In the genomic region with DNA sequence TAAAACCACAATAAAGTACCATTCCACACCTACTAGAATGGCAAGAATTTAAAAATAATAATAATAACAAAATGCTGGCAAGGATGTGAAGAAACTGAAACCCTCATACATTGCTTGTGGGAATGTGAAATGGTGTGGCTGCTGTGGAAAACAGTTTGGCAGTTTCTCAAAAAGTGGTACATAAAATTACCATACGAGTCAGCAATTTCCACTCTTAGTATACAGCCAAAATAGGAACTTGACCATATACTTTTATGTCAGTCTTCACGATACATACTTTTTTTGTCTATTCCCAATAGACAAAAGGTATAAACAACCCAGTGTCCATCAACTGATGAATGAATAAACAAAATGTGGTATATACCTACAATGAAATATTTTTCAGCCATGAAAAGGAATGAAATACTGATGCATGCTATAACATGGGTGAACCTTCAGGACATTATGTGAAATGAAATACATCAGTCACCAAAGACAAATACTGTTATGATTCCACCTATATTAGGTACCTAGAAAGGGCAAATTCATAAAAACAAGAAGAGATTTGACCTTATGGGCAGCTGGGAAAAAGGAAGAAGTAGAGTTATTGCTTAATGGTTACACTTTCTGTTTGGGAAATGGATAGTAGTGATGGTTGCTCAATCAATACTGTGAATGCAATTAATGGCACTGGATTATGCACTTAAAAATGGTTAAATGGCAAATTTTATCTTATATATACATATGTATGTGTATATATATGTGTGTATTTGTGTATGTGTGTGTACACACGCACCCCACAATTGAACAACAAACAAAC, we compare ENCODE assay signal across 19 cellular contexts. TPM values are rescaled to one million over a fixed set of nuclear protein-coding genes. Genes with fewer than 3 reads are reported as not detected.
DNase-seq lines count a peak whose midpoint lies in the region; ATAC-seq, FAIRE-seq and TF ChIP-seq lines count a peak whose summit lies in the region.
"Had no signal": no experiment of that assay in that cellular context is flagged by ENCODE, and none has a peak within 500 bp of the region (broad histone marks: within the 10 kb centered on the region; RNA-seq: fewer than 3 reads in every experiment).

No MANE protein-coding gene starts in this region.

- in situ Hi-C loops in K562 (cut with MboI) = no loop called here

- no peak for TF ChIP-seq EP300 in K562 (IDR thresholded peaks at IDR 0.05; ENCODE audit: low read length)

- no peak for DNase-seq in natural killer cell treated with Interleukin-12 subunit alpha and Interleukin-12 subunit beta and Interleukin-15 and Interleukin-18, amount 100 ng/mL, for 72 hours (ENCODE audit: low spot score)
- no peak for DNase-seq in natural killer cell
- DNase-seq in NOMO-1 (lab: John Stamatoyannopoulos, UW; ENCODE audit: unreplicated experiment in 2 of 2) = peak; percentile 15 to 80
- no peak for DNase-seq in K562 (ENCODE audit: extremely low read depth in 1 of 4, low spot score in 3 of 4)
- no peak for DNase-seq in posterior cingulate gyrus
- DNase-seq in CD4-positive, alpha-beta memory T cell = no peak
- DNase-seq in NCI-H748 (lab: John Stamatoyannopoulos, UW; ENCODE audit: unreplicated experiment) = no peak
- no peak for DNase-seq in foreskin fibroblast
- DNase-seq: Calu3; CD4-positive, CD25-positive, alpha-beta regulatory T cell; KG1; NCI-H1417 treated with DMSO at 0.1 percent for 48 hours; NCI-H2029 treated with DMSO at 0.1 percent for 48 hours; NCI-H510A treated with DMSO at 0.1 percent for 48 hours; PC-3; SK-N-SH had no signal

- H3K9me3 Mint-ChIP-seq in natural killer cell treated with Interleukin-12 subunit alpha and Interleukin-12 subunit beta and Interleukin-15 and Interleukin-18, amount 100 ng/mL, for 72 hours = no peaks in the 10 kb centered on the region
- H3K9me3 Mint-ChIP-seq in natural killer cell = no peaks in the 10 kb centered on the region
- H3K9me3 Mint-ChIP-seq in CD4-positive, alpha-beta memory T cell = no peaks in the 10 kb centered on the region
- H3K9me3 Mint-ChIP-seq: CD4-positive, CD25-positive, alpha-beta regulatory T cell; GM23338 had no signal

- H3K27me3 Mint-ChIP-seq in natural killer cell treated with Interleukin-12 subunit alpha and Interleukin-12 subunit beta and Interleukin-15 and Interleukin-18, amount 100 ng/mL, for 72 hours = no peaks in the 10 kb centered on the region
- H3K27me3 Mint-ChIP-seq in natural killer cell (ENCODE audit: low read depth in 2 of 2) = no peaks in the 10 kb centered on the region
- no peaks in the 10 kb centered on the region for H3K27me3 Mint-ChIP-seq in CD4-positive, alpha-beta memory T cell
- H3K27me3 Mint-ChIP-seq: CD4-positive, CD25-positive, alpha-beta regulatory T cell had no signal

- no peak for TF ChIP-seq POLR2A in K562 (conservative IDR thresholded peaks at IDR 0.05)

- H3K27ac ChIP-seq in K562 (ENCODE audit: extremely low read depth, low read depth, low read length) = no peak overlapping the region
- no peak overlapping the region for H3K27ac ChIP-seq in CD4-positive, alpha-beta memory T cell (ENCODE audit: low read depth, low read length)

- H3K4me3 ChIP-seq in K562 (no peak overlapping the region), foreskin fibroblast (ENCODE audit: low read depth in 1 of 2, low read length in 2 of 2) (no peak overlapping the region)
- H3K4me3 ChIP-seq in CD4-positive, alpha-beta memory T cell (ENCODE audit: low read length in 2 of 2) = no peak overlapping the region
- H3K4me3 ChIP-seq: GM23338 had no signal

- FAIRE-seq in K562 (lab: Jason Lieb, UNC) = no peak
- FAIRE-seq: A204.1, GM12892 had no signal

- no peaks in the 10 kb centered on the region for H3K9me3 ChIP-seq in K562 (replicated peaks; ENCODE audit: control insufficient read depth, insufficient read depth, low read depth, low read length)
- H3K9me3 ChIP-seq in CD4-positive, alpha-beta memory T cell (ENCODE audit: control insufficient read depth in 1 of 2, low read length in 2 of 2) = no peaks in the 10 kb centered on the region
- H3K9me3 ChIP-seq: SK-N-SH had no signal

- CTCF ChIA-PET in K562 (lab: Yijun Ruan, JAX; ENCODE audit: low intra/inter-chr PET ratio) = no interaction called here
- CTCF ChIA-PET in CD4-positive, alpha-beta memory T cell (lab: Charles Lee; ENCODE audit: partially characterized antibody) = no interaction called here

- no peak overlapping the region for H3K4me3 Mint-ChIP-seq in natural killer cell treated with Interleukin-12 subunit alpha and Interleukin-12 subunit beta and Interleukin-15 and Interleukin-18, amount 100 ng/mL, for 72 hours
- H3K4me3 Mint-ChIP-seq in natural killer cell = no peak overlapping the region
- no peak overlapping the region for H3K4me3 Mint-ChIP-seq in CD4-positive, alpha-beta memory T cell
- H3K4me3 Mint-ChIP-seq: CD4-positive, CD25-positive, alpha-beta regulatory T cell; GM23338 had no signal

- intact Hi-C loops in natural killer cell (cut with micrococcal nuclease) (no loop called here), K562 (cut with micrococcal nuclease) (no loop called here), posterior cingulate gyrus (cut with DNase I) (no loop called here)
- intact Hi-C loops in CD4-positive, alpha-beta memory T cell (cut with micrococcal nuclease) = no loop called here

- peaks cover 27% of the 10 kb centered on the region for H3K36me3 Mint-ChIP-seq in natural killer cell treated with Interleukin-12 subunit alpha and Interleukin-12 subunit beta and Interleukin-15 and Interleukin-18, amount 100 ng/mL, for 72 hours
- peaks cover 21% of the 10 kb centered on the region for H3K36me3 Mint-ChIP-seq in natural killer cell
- H3K36me3 Mint-ChIP-seq in CD4-positive, alpha-beta memory T cell = peaks cover 50 to 78% of the 10 kb centered on the region in 2 donors

- no peaks in the 10 kb centered on the region for H3K9me1 ChIP-seq in K562 (ENCODE audit: control insufficient read depth, insufficient read depth, low read length)

- H3K27me3 ChIP-seq in K562 (ENCODE audit: control insufficient read depth in 2 of 2, insufficient read depth in 2 of 2, low read length in 2 of 2) = no peaks in the 10 kb centered on the region
- no peaks in the 10 kb centered on the region for H3K27me3 ChIP-seq in CD4-positive, alpha-beta memory T cell (ENCODE audit: insufficient read depth, low read length)

- no peak for TF ChIP-seq RAD21 in K562 (CRISPR knock-in tag; conservative IDR thresholded peaks at IDR 0.05 in 1 of 2, IDR thresholded peaks at IDR 0.05 in 1 of 2)

- H3K4me1 Mint-ChIP-seq in natural killer cell treated with Interleukin-12 subunit alpha and Interleukin-12 subunit beta and Interleukin-15 and Interleukin-18, amount 100 ng/mL, for 72 hours (ENCODE audit: low read depth in 2 of 2) = peaks cover 11 to 12% of the 10 kb centered on the region in 2 donors
- peaks cover 0 to 4% of the 10 kb centered on the region in 2 donors for H3K4me1 Mint-ChIP-seq in natural killer cell
- no peaks in the 10 kb centered on the region for H3K4me1 Mint-ChIP-seq in CD4-positive, alpha-beta memory T cell
- H3K4me1 Mint-ChIP-seq: GM23338 had no signal

- H3K27ac Mint-ChIP-seq in natural killer cell treated with Interleukin-12 subunit alpha and Interleukin-12 subunit beta and Interleukin-15 and Interleukin-18, amount 100 ng/mL, for 72 hours = peak overlapping the region; percentile 50 to 52
- H3K27ac Mint-ChIP-seq in natural killer cell = no peak overlapping the region
- H3K27ac Mint-ChIP-seq in CD4-positive, alpha-beta memory T cell = no peak overlapping the region
- H3K27ac Mint-ChIP-seq: CD4-positive, CD25-positive, alpha-beta regulatory T cell; GM23338 had no signal

- no peak for ATAC-seq in natural killer cell treated with Interleukin-12 subunit alpha and Interleukin-12 subunit beta and Interleukin-15 and Interleukin-18, amount 100 ng/mL, for 72 hours
- ATAC-seq in natural killer cell = no peak
- no peak for ATAC-seq in K562
- ATAC-seq: GM23338, PC-3 had no signal

- no TSS peak for BruUV-seq in K562 (replicated peaks; lab: Mats Ljungman, UMichigan)

- no peaks in the 10 kb centered on the region for H3K4me1 ChIP-seq in K562 (replicated peaks in 1 of 2; ENCODE audit: control insufficient read depth in 2 of 2, insufficient read depth in 2 of 2, low read length in 2 of 2)
- H3K4me1 ChIP-seq in CD4-positive, alpha-beta memory T cell (ENCODE audit: insufficient read depth, low read length) = no peaks in the 10 kb centered on the region

- no peaks in the 10 kb centered on the region for H4K20me1 ChIP-seq in K562 (replicated peaks; ENCODE audit: control insufficient read depth, insufficient read depth, low read length)

- TF ChIP-seq CTCF in natural killer cell (IDR thresholded peaks at IDR 0.05) (no peak), K562 (IDR thresholded peaks at IDR 0.05 in 2 of 3, conservative IDR thresholded peaks at IDR 0.05 in 1 of 3; ENCODE audit: insufficient read depth in 2 of 3, low read depth in 1 of 3, low read length in 3 of 3) (no peak), foreskin fibroblast (IDR thresholded peaks at IDR 0.05; ENCODE audit: low read depth, low read length) (no peak)

- peaks cover 67% of the 10 kb centered on the region; the same call in 2 of the 3 replicates for H3K36me3 ChIP-seq in K562 (ENCODE audit: control insufficient read depth, insufficient read depth, low read length)
- H3K36me3 ChIP-seq in CD4-positive, alpha-beta memory T cell (ENCODE audit: insufficient read depth, low read length) = peaks cover 31% of the 10 kb centered on the region

- 100% methylated on average over 3 of the region's 3 CpGs for WGBS in K562 (ENCODE audit: insufficient coverage, low coverage, missing lambda C conversion rate)

- H3K4me2 ChIP-seq in K562 (ENCODE audit: insufficient read depth, low read length) = no peak overlapping the region
- H3K4me2 ChIP-seq: GM23338, SK-N-SH had no signal

- POLR2A ChIA-PET in K562 (lab: Yijun Ruan, JAX) = interaction anchor here (0.6 to 1.8 kb wide), 2 partner anchors 16 to 285 kb away, joined by 3 to 5 read pairs; a partner anchor contains a TSS
- POLR2A ChIA-PET in CD4-positive, alpha-beta memory T cell (lab: Charles Lee; ENCODE audit: partially characterized antibody) = no interaction called here

- no peak overlapping the region for H2AFZ ChIP-seq in K562 (ENCODE audit: low read depth, low read length)
- H2AFZ ChIP-seq: GM23338 had no signal

- no peaks in the 10 kb centered on the region for H3K79me2 ChIP-seq in K562 (ENCODE audit: control insufficient read depth, insufficient read depth, low read length)

- no peak overlapping the region for H3K9ac ChIP-seq in K562 (ENCODE audit: insufficient read depth in 1 of 2, low read depth in 2 of 2, low read length in 2 of 2)
- H3K9ac ChIP-seq: SK-N-SH had no signal

RNA-seq across cellular contexts. Expression of a gene that starts 15.4 kb away (rescaled TPM):
- total RNA-seq in natural killer cell treated with Interleukin-12 subunit alpha and Interleukin-12 subunit beta and Interleukin-15 and Interleukin-18, amount 100 ng/mL, for 72 hours = 10 to 100 TPM; 47.2 to 60.4 TPM
- total RNA-seq in natural killer cell = 10 to 100 TPM; 35.0 to 37.9 (median 35.9) TPM
- total RNA-seq in K562 (2011; cell fraction: chromatin; rRNA removed; ENCODE audit: low replicate concordance) = 86.3 and 101 TPM in 2 replicates
- 43.7 and 47.4 TPM in 2 replicates for total RNA-seq in K562 (2011; cell fraction: nucleolus; rRNA removed)
- 73.0 and 105 TPM in 2 replicates for total RNA-seq in K562 (2011; cell fraction: nucleoplasm; rRNA removed)
- total RNA-seq in K562 (2014; rRNA removed) = 15.2 and 18.3 TPM in 2 replicates
- 16.3 and 18.1 TPM in 2 replicates for total RNA-seq in K562 (2014; rRNA removed; fragmentation: Illumina TruSeq; extraction: Trizol)
- 20.1 and 21.6 TPM in 2 replicates for total RNA-seq in K562 (2015; rRNA removed; fragmentation: Illumina TruSeq; extraction: Trizol)
- 17.9 and 18.9 TPM in 2 replicates for total RNA-seq in K562 (2021)
- polyA plus RNA-seq in K562 (2011; rRNA removed) = 38.0 and 45.2 TPM in 2 replicates
- 23.5 and 35.7 TPM in 2 replicates for polyA plus RNA-seq in K562 (2011; cell fraction: cytosol; rRNA removed)
- polyA plus RNA-seq in K562 (2011; cell fraction: nucleus; rRNA removed) = 119 and 124 TPM in 2 replicates
- polyA plus RNA-seq in K562 (2012) = 15.5 and 15.7 TPM in 2 replicates
- polyA plus RNA-seq in K562 (2014; fragmentation: Illumina TruSeq; extraction: Trizol) = 19.5 and 23.2 TPM in 2 replicates
- polyA plus RNA-seq in K562 (2014; fragmentation: Nextera tagmentation; extraction: Ambion mirVana) = 10 to 100 TPM in 1 of 2 experiments, 1 to 10 TPM in 1; 8.7 to 15.3 TPM
- 17.9 and 18.9 TPM in 2 replicates for polyA plus RNA-seq in K562 (2014; rRNA removed)
- polyA minus RNA-seq in K562 (2011; rRNA and poly(A)+ RNA removed) = 63.8 and 69.0 TPM in 2 replicates
- polyA minus RNA-seq in K562 (2011; cell fraction: cytosol; rRNA and poly(A)+ RNA removed) = 13.3 and 21.6 TPM in 2 replicates
- polyA minus RNA-seq in K562 (2011; cell fraction: nucleus; rRNA and poly(A)+ RNA removed) = 63.8 and 108 TPM in 2 replicates
- 10 to 100 TPM; 34.3 to 34.9 TPM for total RNA-seq in CD4-positive, alpha-beta memory T cell
- polyA plus RNA-seq in CD4-positive, alpha-beta memory T cell = 10 to 100 TPM in 1 of 2 donors, 1 to 10 TPM in 1; 1.9 to 19.6 TPM

RNA-seq across cellular contexts. Expression of a gene that starts 15.7 kb away (rescaled TPM):
- 10 to 100 TPM; 20.0 to 20.5 TPM for total RNA-seq in natural killer cell treated with Interleukin-12 subunit alpha and Interleukin-12 subunit beta and Interleukin-15 and Interleukin-18, amount 100 ng/mL, for 72 hours
- total RNA-seq in natural killer cell (10 to 100 TPM in 2 of 3 donors, 1 to 10 TPM in 1; 7.9 to 27.8 (median 11.8) TPM), K562 (2014; rRNA removed) (15.4 and 17.2 TPM in 2 replicates), K562 (2014; rRNA removed; fragmentation: Illumina TruSeq; extraction: Trizol) (28.6 and 29.9 TPM in 2 replicates), K562 (2015; rRNA removed; fragmentation: Illumina TruSeq; extraction: Trizol) (17.3 and 19.7 TPM in 2 replicates), K562 (2021) (25.8 and 25.9 TPM in 2 replicates)
- total RNA-seq in K562 (2011; cell fraction: chromatin; rRNA removed; ENCODE audit: low replicate concordance) = 27.5 and 46.2 TPM in 2 replicates
- total RNA-seq in K562 (2011; cell fraction: nucleolus; rRNA removed) = 29.9 and 34.7 TPM in 2 replicates
- 63.7 and 98.0 TPM in 2 replicates for total RNA-seq in K562 (2011; cell fraction: nucleoplasm; rRNA removed)
- polyA plus RNA-seq in K562 (2011; rRNA removed) (39.3 and 40.7 TPM in 2 replicates), K562 (2014; fragmentation: Illumina TruSeq; extraction: Trizol) (32.0 and 34.6 TPM in 2 replicates), K562 (2014; fragmentation: Nextera tagmentation; extraction: Ambion mirVana) (10 to 100 TPM; 21.7 to 30.7 TPM), K562 (2014; rRNA removed) (19.7 and 25.4 TPM in 2 replicates)
- 23.0 and 45.3 TPM in 2 replicates for polyA plus RNA-seq in K562 (2011; cell fraction: cytosol; rRNA removed)
- polyA plus RNA-seq in K562 (2011; cell fraction: nucleus; rRNA removed) = 5.1 and 7.0 TPM in 2 replicates
- 28.0 and 65.7 TPM in 2 replicates for polyA plus RNA-seq in K562 (2012)
- polyA minus RNA-seq in K562 (2011; rRNA and poly(A)+ RNA removed) = 41.4 and 42.7 TPM in 2 replicates
- 14.0 and 17.5 TPM in 2 replicates for polyA minus RNA-seq in K562 (2011; cell fraction: cytosol; rRNA and poly(A)+ RNA removed)
- polyA minus RNA-seq in K562 (2011; cell fraction: nucleus; rRNA and poly(A)+ RNA removed) = 7.4 and 12.8 TPM in 2 replicates
- 1 to 10 TPM; 4.1 to 4.2 TPM for total RNA-seq in CD4-positive, alpha-beta memory T cell
- polyA plus RNA-seq in CD4-positive, alpha-beta memory T cell = 1 to 10 TPM; 2.1 to 2.3 TPM

RNA-seq across cellular contexts. Expression of a gene that starts 54.8 kb away (rescaled TPM):
- 1 to 10 TPM; 4.3 to 4.8 TPM for total RNA-seq in natural killer cell treated with Interleukin-12 subunit alpha and Interleukin-12 subunit beta and Interleukin-15 and Interleukin-18, amount 100 ng/mL, for 72 hours
- total RNA-seq in natural killer cell (1 to 10 TPM; 4.9 to 7.9 (median 6.0) TPM), K562 (2014; rRNA removed) (1.5 and 2.0 TPM in 2 replicates), K562 (2014; rRNA removed; fragmentation: Illumina TruSeq; extraction: Trizol) (2.5 and 2.7 TPM in 2 replicates), K562 (2015; rRNA removed; fragmentation: Illumina TruSeq; extraction: Trizol) (2.6 and 3.5 TPM in 2 replicates), K562 (2021) (2.2 and 2.3 TPM in 2 replicates)
- 5.2 and 7.8 TPM in 2 replicates for total RNA-seq in K562 (2011; cell fraction: chromatin; rRNA removed; ENCODE audit: low replicate concordance)
- total RNA-seq in K562 (2011; cell fraction: nucleolus; rRNA removed) = 7.8 and 9.8 TPM in 2 replicates
- total RNA-seq in K562 (2011; cell fraction: nucleoplasm; rRNA removed) = 5.3 and 11.9 TPM in 2 replicates
- polyA plus RNA-seq in K562 (2011; rRNA removed) (2.8 and 4.3 TPM in 2 replicates), K562 (2014; fragmentation: Illumina TruSeq; extraction: Trizol) (2.3 and 2.5 TPM in 2 replicates), K562 (2014; fragmentation: Nextera tagmentation; extraction: Ambion mirVana) (1 to 10 TPM; 1.5 to 2.2 TPM), K562 (2014; rRNA removed) (2.2 and 3.6 TPM in 2 replicates)
- 3.8 and 6.4 TPM in 2 replicates for polyA plus RNA-seq in K562 (2011; cell fraction: cytosol; rRNA removed)
- 3.0 and 4.7 TPM in 2 replicates for polyA plus RNA-seq in K562 (2011; cell fraction: nucleus; rRNA removed)
- polyA plus RNA-seq in K562 (2012) = 2.1 and 2.4 TPM in 2 replicates
- 2.9 and 4.3 TPM in 2 replicates for polyA minus RNA-seq in K562 (2011; rRNA and poly(A)+ RNA removed)
- 0.57 TPM in 1 of 2 replicates, not detected in the other for polyA minus RNA-seq in K562 (2011; cell fraction: cytosol; rRNA and poly(A)+ RNA removed)
- 4.6 and 5.8 TPM in 2 replicates for polyA minus RNA-seq in K562 (2011; cell fraction: nucleus; rRNA and poly(A)+ RNA removed)
- 1 to 10 TPM; 5.3 to 6.1 TPM for total RNA-seq in CD4-positive, alpha-beta memory T cell
- polyA plus RNA-seq in CD4-positive, alpha-beta memory T cell = 1 to 10 TPM; 6.9 to 8.7 TPM

Comparison
In these comparisons a context has a peak if more than half of its experiments do, and no peak if none do; other contexts are left out.
1. H3K27ac Mint-ChIP-seq: peak in natural killer cell treated with Interleukin-12 subunit alpha and Interleukin-12 subunit beta and Interleukin-15 and Interleukin-18, amount 100 ng/mL, for 72 hours (2 of 2); none in natural killer cell (0 of 2) and CD4-positive, alpha-beta memory T cell (0 of 7).
2. DNase-seq: peak in NOMO-1 (2 of 2); none in natural killer cell treated with Interleukin-12 subunit alpha and Interleukin-12 subunit beta and Interleukin-15 and Interleukin-18, amount 100 ng/mL, for 72 hours (single experiment), natural killer cell (single experiment), K562 (0 of 4), posterior cingulate gyrus (0 of 10), CD4-positive, alpha-beta memory T cell (0 of 5), NCI-H748 (single experiment) and foreskin fibroblast (0 of 2).